16 cellular contexts compared by ENCODE assay signal in genomic region chr6:35089216-35089934, GRCh38. TPM values are rescaled to one million over a fixed set of nuclear protein-coding genes. Genes with fewer than 3 reads are reported as not detected.
DNase-seq lines count a peak whose midpoint lies in the region; FAIRE-seq and TF ChIP-seq lines count a peak whose summit lies in the region.
"Had no signal": no experiment of that assay in that cellular context is flagged by ENCODE, and none has a peak within 500 bp of the region (broad histone marks: within the 10 kb centered on the region; RNA-seq: fewer than 3 reads in every experiment).

No MANE protein-coding gene starts in this region.

- peaks cover 48% of the 10 kb centered on the region for H3K4me1 ChIP-seq in Loucy (ENCODE audit: insufficient read depth, low read length, poor library complexity, severe bottlenecking)
- H3K4me1 ChIP-seq in stomach smooth muscle (ENCODE audit: control insufficient read depth, insufficient read depth, low read length) = peaks cover 75% of the 10 kb centered on the region
- H3K4me1 ChIP-seq: body of pancreas had no signal

- no peak overlapping the region for H2AFZ ChIP-seq in Loucy (ENCODE audit: low read length)

- peak overlapping the region; percentile 61 for H3K4me2 ChIP-seq in Loucy (ENCODE audit: low read depth, low read length, poor library complexity, severe bottlenecking)

- H3K27me3 ChIP-seq in Loucy (ENCODE audit: insufficient read depth, low read length, poor library complexity, severe bottlenecking) = no peaks in the 10 kb centered on the region
- no peaks in the 10 kb centered on the region for H3K27me3 ChIP-seq in stomach smooth muscle (ENCODE audit: control insufficient read depth in 1 of 2, insufficient read depth in 2 of 2, low read length in 2 of 2)
- H3K27me3 ChIP-seq: body of pancreas, right lobe of liver had no signal

- no peak for FAIRE-seq in GM12891 (lab: Jason Lieb, UNC)
- FAIRE-seq: urothelium cell line had no signal

- H3K9me3 ChIP-seq in Loucy (ENCODE audit: insufficient read depth, low read depth, low read length) (no peaks in the 10 kb centered on the region), stomach smooth muscle (ENCODE audit: control insufficient read depth in 2 of 2, low read length in 2 of 2) (no peaks in the 10 kb centered on the region)
- H3K9me3 ChIP-seq: body of pancreas, lower lobe of right lung, right lobe of liver had no signal

- H3K79me2 ChIP-seq in Loucy (ENCODE audit: insufficient read depth, low read length) = no peaks in the 10 kb centered on the region

- in situ Hi-C loops in GM13976 (cut with MboI; ENCODE audit: low sequenced_read_pairs, unreplicated experiment) = no loop called here

- TF ChIP-seq POLR2A in erythroblast (IDR thresholded peaks at IDR 0.05; ENCODE audit: low read length) = no peak
- TF ChIP-seq POLR2A in GM12891 (IDR thresholded peaks at IDR 0.05; ENCODE audit: low read depth, low read length) = no peak

- H3F3A ChIP-seq in Loucy (ENCODE audit: low read depth) = peaks cover 6% of the 10 kb centered on the region

- H3K9ac ChIP-seq in Loucy (ENCODE audit: low read depth, low read length, poor library complexity, severe bottlenecking) = peak overlapping the region; percentile 61
- H3K9ac ChIP-seq in stomach smooth muscle (ENCODE audit: low read length in 2 of 2) = peak overlapping the region in 1 of 2 donors; percentile 36

- H3K36me3 ChIP-seq in Loucy (ENCODE audit: insufficient read depth, low read length) (peaks cover 8% of the 10 kb centered on the region; the same call in 1 of the 2 replicates), stomach smooth muscle (ENCODE audit: control insufficient read depth in 2 of 2, insufficient read depth in 2 of 2, low read length in 2 of 2) (peaks cover 44 to 51% of the 10 kb centered on the region in 2 donors)

- DNase-seq in GM13976 (ENCODE audit: low spot score) = peak; percentile 15
- peak; percentile 4 for DNase-seq in hepatic stellate cell (ENCODE audit: low spot score)
- no peak for DNase-seq in erythroblast (lab: John Stamatoyannopoulos, UW)
- DNase-seq in activated CD4-positive, CD25-positive, alpha-beta regulatory T cell (lab: John Stamatoyannopoulos, UW) = no peak
- DNase-seq in GM12891 (ENCODE audit: insufficient read length, low spot score) = no peak
- DNase-seq: activated gamma-delta T cell treated with Interleukin-2 at 50 U/mL for 16 hours; body of pancreas; DMS79 treated with DMSO at 0.1 percent for 48 hours; lower lobe of right lung; NCI-H1417; stimulated activated CD4-positive, alpha-beta T cell treated with anti-CD3 and anti-CD28 coated beads, Interleukin-4, amount 100 ng/mL, for 24 hours had no signal

- no peak for TF ChIP-seq CTCF in GM13976 (IDR thresholded peaks at IDR 0.05; ENCODE audit: borderline replicate concordance, control extremely low read depth, extremely low read depth, insufficient read depth, missing control alignments)
- no peak for TF ChIP-seq CTCF in Loucy (conservative IDR thresholded peaks at IDR 0.05; ENCODE audit: low read length)

- H3K4me3 ChIP-seq in Loucy (ENCODE audit: low read length, poor library complexity, severe bottlenecking) = peak overlapping the region; percentile 41
- no peak overlapping the region for H3K4me3 ChIP-seq in stomach smooth muscle (ENCODE audit: low read length in 2 of 2)
- H3K4me3 ChIP-seq: body of pancreas, lower lobe of right lung, right lobe of liver had no signal

- H4K20me1 ChIP-seq in Loucy (ENCODE audit: insufficient read depth, low read length, poor library complexity, severe bottlenecking) = no peaks in the 10 kb centered on the region

- no peaks in the 10 kb centered on the region for H3K9me2 ChIP-seq in Loucy (replicated peaks; ENCODE audit: low read depth, low read length)

- peak overlapping the region; percentile 76 for H3K27ac ChIP-seq in stomach smooth muscle (ENCODE audit: low read length)
- H3K27ac ChIP-seq: body of pancreas, C4-2B, lower lobe of right lung had no signal

TF ChIP-seq in GM12891, 5 proteins besides CTCF, POLR2A, EP300 and RAD21:
- TF ChIP-seq PAX5 (IDR thresholded peaks at IDR 0.05; ENCODE audit: insufficient read depth, low read length, severe bottlenecking) (no peak), TAF1 (IDR thresholded peaks at IDR 0.05; ENCODE audit: low read depth, low read length) (no peak), POU2F2 (IDR thresholded peaks at IDR 0.05; ENCODE audit: low read depth, low read length) (no peak), SPI1 (IDR thresholded peaks at IDR 0.05; ENCODE audit: low read depth, low read length) (no peak), POLR2AphosphoS5 (IDR thresholded peaks at IDR 0.05; ENCODE audit: low read depth, low read length) (no peak)

RNA-seq across cellular contexts. Expression of gene TCP11, which starts 51.8 kb away (rescaled TPM):
- 0.23 TPM for polyA plus RNA-seq in GM12891 (2012; ENCODE audit: low read depth, missing spikeins)

Comparison
In these comparisons a context has a peak if more than half of its experiments do, and no peak if none do; other contexts are left out.
1. DNase-seq: peak in GM13976 (single experiment) and hepatic stellate cell (single experiment); none in erythroblast (0 of 2), activated CD4-positive, CD25-positive, alpha-beta regulatory T cell (0 of 4) and GM12891 (single experiment).